Comparison of ENCODE assay signal across 19 cellular contexts in genomic region chr4:177222776-177223175, GRCh38.
DNase-seq lines count a peak whose midpoint lies in the region; FAIRE-seq and TF ChIP-seq lines count a peak whose summit lies in the region.
"Had no signal": no experiment of that assay in that cellular context is flagged by ENCODE, and none has a peak within 500 bp of the region (broad histone marks: within the 10 kb centered on the region; RNA-seq: fewer than 3 reads in every experiment).

No MANE protein-coding gene starts in this region.

- H3K27ac ChIP-seq in astrocyte (ENCODE audit: low read depth, low read length) (no peak overlapping the region), ascending aorta (no peak overlapping the region)
- H3K27ac ChIP-seq: KMS-11, PC-9 had no signal

- H4K20me1 ChIP-seq in astrocyte (ENCODE audit: insufficient read depth, low read length), result no peaks in the 10 kb centered on the region

- no peaks in the 10 kb centered on the region for H3K27me3 Mint-ChIP-seq in astrocyte (ENCODE audit: low read depth, unreplicated experiment)

- FAIRE-seq in astrocyte (lab: Jason Lieb, UNC), result no peak
- FAIRE-seq: GM12892, H1, HepG2 had no signal

- H3K36me3 ChIP-seq in astrocyte (ENCODE audit: insufficient read depth, low read length), result no peaks in the 10 kb centered on the region
- no peaks in the 10 kb centered on the region for H3K36me3 ChIP-seq in kidney epithelial cell (ENCODE audit: control insufficient read depth, insufficient read depth, low read length)
- no peaks in the 10 kb centered on the region for H3K36me3 ChIP-seq in ascending aorta
- H3K36me3 ChIP-seq: BE2C had no signal

- no peak overlapping the region for H3K27ac Mint-ChIP-seq in astrocyte (ENCODE audit: unreplicated experiment)
- H3K27ac Mint-ChIP-seq: CD4-positive, CD25-positive, alpha-beta regulatory T cell had no signal

- no peaks in the 10 kb centered on the region for H3K4me1 ChIP-seq in astrocyte (ENCODE audit: insufficient read depth, low read length)
- no peaks in the 10 kb centered on the region for H3K4me1 ChIP-seq in ascending aorta
- H3K4me1 ChIP-seq: BE2C had no signal

- H3K4me1 Mint-ChIP-seq in astrocyte (ENCODE audit: low read depth, unreplicated experiment), result no peaks in the 10 kb centered on the region
- H3K4me1 Mint-ChIP-seq: CD4-positive, CD25-positive, alpha-beta regulatory T cell had no signal

- no peak overlapping the region for H2AFZ ChIP-seq in astrocyte (ENCODE audit: low read depth, low read length)
- H2AFZ ChIP-seq: PC-9 had no signal

- no peaks in the 10 kb centered on the region for H3K36me3 Mint-ChIP-seq in astrocyte (ENCODE audit: low read depth, unreplicated experiment)
- H3K36me3 Mint-ChIP-seq: CD4-positive, CD25-positive, alpha-beta regulatory T cell had no signal

- in situ Hi-C loops in Caki2 (cut with HindIII; ENCODE audit: low pct_unique_long_range_greater_than_20kb, low sequenced_read_pairs), result no loop called here

- H3K4me2 ChIP-seq in astrocyte (ENCODE audit: low read length), result no peak overlapping the region
- H3K4me2 ChIP-seq: KMS-11, PC-9 had no signal

- H3K4me3 Mint-ChIP-seq in astrocyte (ENCODE audit: unreplicated experiment), result no peak overlapping the region
- H3K4me3 Mint-ChIP-seq: CD4-positive, CD25-positive, alpha-beta regulatory T cell had no signal

- DNase-seq in Caki2 (ENCODE audit: low read depth) (peak; percentile 49), astrocyte (ENCODE audit: low read depth) (peak; percentile 77), kidney epithelial cell (ENCODE audit: low read depth) (peak; percentile 73), renal cortical epithelial cell (ENCODE audit: low read depth) (peak; percentile 97), ascending aorta (ENCODE audit: low spot score in 2 of 2) (no peak)
- DNase-seq in activated naive CD4-positive, alpha-beta T cell treated with Interleukin-2 at 50 U/mL for 16 hours, result no peak
- no peak for DNase-seq in stimulated activated naive CD4-positive, alpha-beta T cell treated with Interleukin-2 at 50 U/mL for 16 hours (lab: John Stamatoyannopoulos, UW)
- DNase-seq: BE2C; CD4-positive, CD25-positive, alpha-beta regulatory T cell; DMS53; NCI-H1417 treated with DMSO at 0.1 percent for 48 hours; NCI-H2029; NCI-H2171; NCI-H526; PC-9 had no signal

- H3K79me2 ChIP-seq in astrocyte (ENCODE audit: insufficient read depth, low read length), result no peaks in the 10 kb centered on the region

- no peak for TF ChIP-seq CTCF in astrocyte (IDR thresholded peaks at IDR 0.05; ENCODE audit: insufficient read depth, low read depth, low read length)
- no peak for TF ChIP-seq CTCF in kidney epithelial cell (IDR thresholded peaks at IDR 0.05; ENCODE audit: insufficient read depth, low read length, poor library complexity, severe bottlenecking)
- TF ChIP-seq CTCF in ascending aorta (IDR thresholded peaks at IDR 0.05), result no peak

- peaks cover 3% of the 10 kb centered on the region for H3K9me3 Mint-ChIP-seq in astrocyte (ENCODE audit: unreplicated experiment)

- no peak overlapping the region for H3K4me3 ChIP-seq in astrocyte (ENCODE audit: insufficient read depth, low read depth, low read length)
- H3K4me3 ChIP-seq in kidney epithelial cell (ENCODE audit: low read depth, low read length), result no peak overlapping the region
- H3K4me3 ChIP-seq in ascending aorta, result no peak overlapping the region
- H3K4me3 ChIP-seq: PC-9 had no signal

- intact Hi-C loops in ascending aorta (cut with DNase I), result no loop called here

- H3K9me3 ChIP-seq in astrocyte (ENCODE audit: insufficient read depth, low read depth, low read length) (no peaks in the 10 kb centered on the region), ascending aorta (no peaks in the 10 kb centered on the region)
- H3K9me3 ChIP-seq: BE2C had no signal

- no peaks in the 10 kb centered on the region for H3K27me3 ChIP-seq in astrocyte (ENCODE audit: insufficient read depth, low read length)
- H3K27me3 ChIP-seq in kidney epithelial cell (ENCODE audit: control insufficient read depth, insufficient read depth, low read length), result no peaks in the 10 kb centered on the region
- no peaks in the 10 kb centered on the region for H3K27me3 ChIP-seq in ascending aorta
- H3K27me3 ChIP-seq: BE2C had no signal

- H3K9ac ChIP-seq in astrocyte (ENCODE audit: low read length), result no peak overlapping the region
- H3K9ac ChIP-seq: KMS-11 had no signal

Comparison
In these comparisons a context has a peak if more than half of its experiments do, and no peak if none do; other contexts are left out.
1. DNase-seq: peak in Caki2 (single experiment), astrocyte (single experiment), kidney epithelial cell (single experiment) and renal cortical epithelial cell (single experiment); none in activated naive CD4-positive, alpha-beta T cell treated with Interleukin-2 at 50 U/mL for 16 hours (single experiment), stimulated activated naive CD4-positive, alpha-beta T cell treated with Interleukin-2 at 50 U/mL for 16 hours (single experiment) and ascending aorta (0 of 2).